1 cellular context compared by ENCODE assay signal in the genomic region with DNA sequence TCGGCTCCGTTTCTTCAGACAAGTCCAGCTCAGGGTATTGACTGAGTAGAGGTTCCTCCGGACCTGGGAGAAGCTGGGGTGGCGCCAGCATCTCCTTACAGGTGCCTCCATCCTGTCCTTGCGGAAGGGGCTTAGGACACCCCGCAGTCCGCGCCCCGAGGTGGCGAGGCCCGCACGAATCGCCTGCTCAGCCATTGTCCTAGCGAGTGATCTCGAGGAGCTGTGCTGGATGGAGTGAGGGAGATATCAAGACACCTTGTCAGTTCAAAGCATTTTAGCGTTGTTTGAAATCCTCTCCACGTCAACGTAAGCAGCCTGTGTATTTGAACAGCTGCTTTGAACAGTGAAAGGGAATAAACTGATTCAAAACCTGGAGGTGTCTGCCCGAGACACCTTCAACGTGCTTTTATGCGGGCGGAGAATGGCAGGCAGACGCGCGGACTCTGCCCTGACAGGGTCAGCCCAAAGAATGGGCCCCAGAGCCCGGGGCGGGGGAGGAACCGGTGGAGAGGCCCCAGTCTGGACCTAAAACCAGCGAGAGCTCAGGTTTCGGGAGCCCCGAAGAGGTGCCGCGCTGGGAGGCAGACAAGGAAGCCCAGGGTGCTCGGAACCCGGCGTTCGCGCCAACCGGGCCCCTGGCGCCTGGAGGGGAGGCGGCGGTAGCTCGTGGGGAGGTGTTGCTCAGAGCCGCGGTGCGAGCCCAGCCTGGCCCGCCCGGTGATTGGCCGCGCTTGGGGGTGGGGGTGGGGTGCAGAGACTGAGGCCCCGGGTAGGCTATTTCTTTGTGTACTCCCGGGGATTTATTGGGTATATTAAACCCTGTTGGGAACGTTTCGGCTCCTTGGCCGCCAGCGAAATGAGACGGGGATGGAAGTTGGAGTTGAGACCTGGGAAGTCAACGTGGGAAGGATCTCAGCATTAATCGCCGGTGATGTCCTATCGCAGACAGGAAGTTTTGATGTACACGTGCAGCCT.
TF ChIP-seq lines count a peak whose summit lies in the region.

No MANE protein-coding gene starts in this region.

TF ChIP-seq in WTC11, 78 proteins besides CTCF, POLR2A, EP300 and RAD21 (continued from another document):
- TF ChIP-seq, protein P1, sequence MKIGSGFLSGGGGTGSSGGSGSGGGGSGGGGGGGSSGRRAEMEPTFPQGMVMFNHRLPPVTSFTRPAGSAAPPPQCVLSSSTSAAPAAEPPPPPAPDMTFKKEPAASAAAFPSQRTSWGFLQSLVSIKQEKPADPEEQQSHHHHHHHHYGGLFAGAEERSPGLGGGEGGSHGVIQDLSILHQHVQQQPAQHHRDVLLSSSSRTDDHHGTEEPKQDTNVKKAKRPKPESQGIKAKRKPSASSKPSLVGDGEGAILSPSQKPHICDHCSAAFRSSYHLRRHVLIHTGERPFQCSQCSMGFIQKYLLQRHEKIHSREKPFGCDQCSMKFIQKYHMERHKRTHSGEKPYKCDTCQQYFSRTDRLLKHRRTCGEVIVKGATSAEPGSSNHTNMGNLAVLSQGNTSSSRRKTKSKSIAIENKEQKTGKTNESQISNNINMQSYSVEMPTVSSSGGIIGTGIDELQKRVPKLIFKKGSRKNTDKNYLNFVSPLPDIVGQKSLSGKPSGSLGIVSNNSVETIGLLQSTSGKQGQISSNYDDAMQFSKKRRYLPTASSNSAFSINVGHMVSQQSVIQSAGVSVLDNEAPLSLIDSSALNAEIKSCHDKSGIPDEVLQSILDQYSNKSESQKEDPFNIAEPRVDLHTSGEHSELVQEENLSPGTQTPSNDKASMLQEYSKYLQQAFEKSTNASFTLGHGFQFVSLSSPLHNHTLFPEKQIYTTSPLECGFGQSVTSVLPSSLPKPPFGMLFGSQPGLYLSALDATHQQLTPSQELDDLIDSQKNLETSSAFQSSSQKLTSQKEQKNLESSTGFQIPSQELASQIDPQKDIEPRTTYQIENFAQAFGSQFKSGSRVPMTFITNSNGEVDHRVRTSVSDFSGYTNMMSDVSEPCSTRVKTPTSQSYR (CRISPR knock-in tag; IDR thresholded peaks at IDR 0.05), result no peak
- TF ChIP-seq CBFB (CRISPR knock-in tag; IDR thresholded peaks at IDR 0.05; ENCODE audit: low read depth), result no peak
- TF ChIP-seq, protein P2, sequence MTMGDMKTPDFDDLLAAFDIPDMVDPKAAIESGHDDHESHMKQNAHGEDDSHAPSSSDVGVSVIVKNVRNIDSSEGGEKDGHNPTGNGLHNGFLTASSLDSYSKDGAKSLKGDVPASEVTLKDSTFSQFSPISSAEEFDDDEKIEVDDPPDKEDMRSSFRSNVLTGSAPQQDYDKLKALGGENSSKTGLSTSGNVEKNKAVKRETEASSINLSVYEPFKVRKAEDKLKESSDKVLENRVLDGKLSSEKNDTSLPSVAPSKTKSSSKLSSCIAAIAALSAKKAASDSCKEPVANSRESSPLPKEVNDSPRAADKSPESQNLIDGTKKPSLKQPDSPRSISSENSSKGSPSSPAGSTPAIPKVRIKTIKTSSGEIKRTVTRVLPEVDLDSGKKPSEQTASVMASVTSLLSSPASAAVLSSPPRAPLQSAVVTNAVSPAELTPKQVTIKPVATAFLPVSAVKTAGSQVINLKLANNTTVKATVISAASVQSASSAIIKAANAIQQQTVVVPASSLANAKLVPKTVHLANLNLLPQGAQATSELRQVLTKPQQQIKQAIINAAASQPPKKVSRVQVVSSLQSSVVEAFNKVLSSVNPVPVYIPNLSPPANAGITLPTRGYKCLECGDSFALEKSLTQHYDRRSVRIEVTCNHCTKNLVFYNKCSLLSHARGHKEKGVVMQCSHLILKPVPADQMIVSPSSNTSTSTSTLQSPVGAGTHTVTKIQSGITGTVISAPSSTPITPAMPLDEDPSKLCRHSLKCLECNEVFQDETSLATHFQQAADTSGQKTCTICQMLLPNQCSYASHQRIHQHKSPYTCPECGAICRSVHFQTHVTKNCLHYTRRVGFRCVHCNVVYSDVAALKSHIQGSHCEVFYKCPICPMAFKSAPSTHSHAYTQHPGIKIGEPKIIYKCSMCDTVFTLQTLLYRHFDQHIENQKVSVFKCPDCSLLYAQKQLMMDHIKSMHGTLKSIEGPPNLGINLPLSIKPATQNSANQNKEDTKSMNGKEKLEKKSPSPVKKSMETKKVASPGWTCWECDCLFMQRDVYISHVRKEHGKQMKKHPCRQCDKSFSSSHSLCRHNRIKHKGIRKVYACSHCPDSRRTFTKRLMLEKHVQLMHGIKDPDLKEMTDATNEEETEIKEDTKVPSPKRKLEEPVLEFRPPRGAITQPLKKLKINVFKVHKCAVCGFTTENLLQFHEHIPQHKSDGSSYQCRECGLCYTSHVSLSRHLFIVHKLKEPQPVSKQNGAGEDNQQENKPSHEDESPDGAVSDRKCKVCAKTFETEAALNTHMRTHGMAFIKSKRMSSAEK (CRISPR knock-in tag; IDR thresholded peaks at IDR 0.05; ENCODE audit: borderline replicate concordance), result no peak
- TF ChIP-seq IRF2 (CRISPR knock-in tag; IDR thresholded peaks at IDR 0.05; ENCODE audit: borderline replicate concordance, low read depth), result no peak
- no peak for TF ChIP-seq NFE2L1 (CRISPR knock-in tag; IDR thresholded peaks at IDR 0.05)
- no peak for TF ChIP-seq JAZF1 (CRISPR knock-in tag; IDR thresholded peaks at IDR 0.05)
- TF ChIP-seq, protein P3, sequence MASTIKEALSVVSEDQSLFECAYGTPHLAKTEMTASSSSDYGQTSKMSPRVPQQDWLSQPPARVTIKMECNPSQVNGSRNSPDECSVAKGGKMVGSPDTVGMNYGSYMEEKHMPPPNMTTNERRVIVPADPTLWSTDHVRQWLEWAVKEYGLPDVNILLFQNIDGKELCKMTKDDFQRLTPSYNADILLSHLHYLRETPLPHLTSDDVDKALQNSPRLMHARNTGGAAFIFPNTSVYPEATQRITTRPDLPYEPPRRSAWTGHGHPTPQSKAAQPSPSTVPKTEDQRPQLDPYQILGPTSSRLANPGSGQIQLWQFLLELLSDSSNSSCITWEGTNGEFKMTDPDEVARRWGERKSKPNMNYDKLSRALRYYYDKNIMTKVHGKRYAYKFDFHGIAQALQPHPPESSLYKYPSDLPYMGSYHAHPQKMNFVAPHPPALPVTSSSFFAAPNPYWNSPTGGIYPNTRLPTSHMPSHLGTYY (CRISPR knock-in tag; IDR thresholded peaks at IDR 0.05), result no peak
